Comparison of ENCODE assay signal across 19 cellular contexts in genomic region chr7:70764701-70765208, GRCh38.
A peak's percentile ranks its signal among the peaks of the same experiment; 100 is the strongest.
DNase-seq lines count a peak whose midpoint lies in the region; ATAC-seq, FAIRE-seq and TF ChIP-seq lines count a peak whose summit lies in the region.
"Had no signal": no experiment of that assay in that cellular context is flagged by ENCODE, and none has a peak within 500 bp of the region (broad histone marks: within the 10 kb centered on the region; RNA-seq: fewer than 3 reads in every experiment).

No MANE protein-coding gene starts in this region.

- no peak for TF ChIP-seq POLR2A in H54 (IDR thresholded peaks at IDR 0.05; ENCODE audit: low read depth, low read length)

- no peak for FAIRE-seq in H54 (lab: Jason Lieb, UNC)
- FAIRE-seq: G401.6, GM19239, keratinocyte, RCC 7860 had no signal

- peak overlapping the region; percentile 60 to 94 for H3K27ac Mint-ChIP-seq in natural killer cell treated with Interleukin-12 subunit alpha and Interleukin-12 subunit beta and Interleukin-15 and Interleukin-18, amount 100 ng/mL, for 72 hours
- peak overlapping the region in 1 of 2 donors; percentile 82 for H3K27ac Mint-ChIP-seq in natural killer cell
- peak overlapping the region; percentile 3 to 82 (median 46) for H3K27ac Mint-ChIP-seq in IgD-negative memory B cell
- H3K27ac Mint-ChIP-seq in chondrocyte (ENCODE audit: unreplicated experiment) = peak overlapping the region; percentile 54

- ATAC-seq in natural killer cell treated with Interleukin-12 subunit alpha and Interleukin-12 subunit beta and Interleukin-15 and Interleukin-18, amount 100 ng/mL, for 72 hours = peak in 1 of 2 donors; percentile 15
- no peak for ATAC-seq in natural killer cell
- ATAC-seq in GM21576 (IDR thresholded peaks at IDR 0.05; ENCODE audit: unreplicated experiment) = no peak
- no peak for ATAC-seq in GM21619 (IDR thresholded peaks at IDR 0.05; ENCODE audit: unreplicated experiment)
- ATAC-seq in GM18498 (IDR thresholded peaks at IDR 0.05; ENCODE audit: unreplicated experiment) = no peak
- ATAC-seq: heart right ventricle had no signal

- H3K9me3 Mint-ChIP-seq in natural killer cell treated with Interleukin-12 subunit alpha and Interleukin-12 subunit beta and Interleukin-15 and Interleukin-18, amount 100 ng/mL, for 72 hours = no peaks in the 10 kb centered on the region
- H3K9me3 Mint-ChIP-seq in natural killer cell (no peaks in the 10 kb centered on the region), IgD-negative memory B cell (no peaks in the 10 kb centered on the region), chondrocyte (ENCODE audit: low read depth) (no peaks in the 10 kb centered on the region)
- H3K9me3 Mint-ChIP-seq: brain, neural crest cell had no signal

- H3K27me3 Mint-ChIP-seq in natural killer cell treated with Interleukin-12 subunit alpha and Interleukin-12 subunit beta and Interleukin-15 and Interleukin-18, amount 100 ng/mL, for 72 hours = no peaks in the 10 kb centered on the region
- H3K27me3 Mint-ChIP-seq in natural killer cell (ENCODE audit: low read depth in 2 of 2) (no peaks in the 10 kb centered on the region), IgD-negative memory B cell (no peaks in the 10 kb centered on the region), chondrocyte (ENCODE audit: low read depth) (no peaks in the 10 kb centered on the region)
- H3K27me3 Mint-ChIP-seq: brain had no signal

- TF ChIP-seq CTCF in natural killer cell (IDR thresholded peaks at IDR 0.05) (no peak), chondrocyte (IDR thresholded peaks at IDR 0.05) (no peak)

- peaks cover 27 to 42% of the 10 kb centered on the region in 2 donors for H3K4me1 Mint-ChIP-seq in natural killer cell treated with Interleukin-12 subunit alpha and Interleukin-12 subunit beta and Interleukin-15 and Interleukin-18, amount 100 ng/mL, for 72 hours (ENCODE audit: low read depth in 2 of 2)
- H3K4me1 Mint-ChIP-seq in natural killer cell = peaks cover 24 to 48% of the 10 kb centered on the region in 2 donors
- H3K4me1 Mint-ChIP-seq in IgD-negative memory B cell = peaks cover 18 to 21% (median 19%) of the 10 kb centered on the region in 3 donors
- H3K4me1 Mint-ChIP-seq in chondrocyte (ENCODE audit: low read depth) = no peaks in the 10 kb centered on the region

- intact Hi-C loops in natural killer cell (cut with micrococcal nuclease) = no loop called here

- no peak for DNase-seq in natural killer cell treated with Interleukin-12 subunit alpha and Interleukin-12 subunit beta and Interleukin-15 and Interleukin-18, amount 100 ng/mL, for 72 hours (ENCODE audit: low spot score)
- no peak for DNase-seq in natural killer cell
- no peak for DNase-seq in chondrocyte (ENCODE audit: low spot score)
- no peak for DNase-seq in H54 (ENCODE audit: insufficient read length, low spot score)
- DNase-seq: heart right ventricle, NCI-H1105, NCI-H748 treated with DMSO at 0.1 percent for 48 hours, retina, uterus had no signal

- peak overlapping the region; percentile 73 for H3K4me3 Mint-ChIP-seq in natural killer cell treated with Interleukin-12 subunit alpha and Interleukin-12 subunit beta and Interleukin-15 and Interleukin-18, amount 100 ng/mL, for 72 hours
- H3K4me3 Mint-ChIP-seq in natural killer cell (no peak overlapping the region), IgD-negative memory B cell (peak overlapping the region; percentile 80 to 95 (median 88)), chondrocyte (ENCODE audit: unreplicated experiment) (no peak overlapping the region)
- H3K4me3 Mint-ChIP-seq: brain had no signal

- H3K36me3 Mint-ChIP-seq in natural killer cell treated with Interleukin-12 subunit alpha and Interleukin-12 subunit beta and Interleukin-15 and Interleukin-18, amount 100 ng/mL, for 72 hours = no peaks in the 10 kb centered on the region
- H3K36me3 Mint-ChIP-seq in natural killer cell (no peaks in the 10 kb centered on the region), IgD-negative memory B cell (no peaks in the 10 kb centered on the region), chondrocyte (ENCODE audit: low read depth) (peaks cover 18% of the 10 kb centered on the region)

Comparison
In these comparisons a context has a peak if more than half of its experiments do, and no peak if none do; other contexts are left out.
1. H3K4me3 Mint-ChIP-seq: peak in natural killer cell treated with Interleukin-12 subunit alpha and Interleukin-12 subunit beta and Interleukin-15 and Interleukin-18, amount 100 ng/mL, for 72 hours (single experiment) and IgD-negative memory B cell (4 of 4); none in natural killer cell (single experiment) and chondrocyte (single experiment).